ENCODE assay signal across 16 cellular contexts in genomic region chr11:16155448-16155847, GRCh38.
DNase-seq lines count a peak whose midpoint lies in the region; ATAC-seq, FAIRE-seq and TF ChIP-seq lines count a peak whose summit lies in the region.
"Had no signal": no experiment of that assay in that cellular context is flagged by ENCODE, and none has a peak within 500 bp of the region (broad histone marks: within the 10 kb centered on the region; RNA-seq: fewer than 3 reads in every experiment).

No MANE protein-coding gene starts in this region.

- no peak overlapping the region for H3K9ac ChIP-seq in SK-N-MC (ENCODE audit: insufficient read length)

- peak; percentile 55 to 76 (median 57) for ATAC-seq in pancreas

- no peaks in the 10 kb centered on the region for H3K27me3 ChIP-seq in pancreas

- H3K4me1 ChIP-seq in pancreas: peaks cover 22 to 44% (median 24%) of the 10 kb centered on the region in 3 donors

- intact Hi-C loops in pancreas (cut with DNase I): no loop called here

- 0 out of 2 replicates have a peak, but pooled peaks cover 4% of the 10 kb centered on the region for H3K36me3 ChIP-seq in SK-N-MC (ENCODE audit: insufficient read depth, low read length)
- no peaks in the 10 kb centered on the region for H3K36me3 ChIP-seq in pancreas

- DNase-seq in DMS53 (lab: John Stamatoyannopoulos, UW): peak; percentile 65
- no peak for DNase-seq in SK-N-MC (ENCODE audit: low read depth, low spot score)
- DNase-seq in kidney tubule cell (ENCODE audit: low spot score): peak; percentile 40
- no peak for DNase-seq in pancreas
- no peak for DNase-seq in NCI-H1436 (lab: John Stamatoyannopoulos, UW)
- DNase-seq in urothelium cell line (ENCODE audit: low spot score): no peak
- no peak for DNase-seq in NOMO-1 treated with DMSO at 0.1 percent for 48 hours (lab: John Stamatoyannopoulos, UW; ENCODE audit: unreplicated experiment)
- DNase-seq: AML-193, KBM-7, NCI-H1048, NCI-H1694, NCI-H345, NCI-H526 treated with DMSO at 0.1 percent for 48 hours, OCI-M1 had no signal

- peak overlapping the region; percentile 57; the same call in 1 of the 2 replicates for H3K27ac ChIP-seq in SK-N-MC
- peak overlapping the region in 3 of 4 donors; percentile 35 to 66 (median 45) for H3K27ac ChIP-seq in pancreas

- TF ChIP-seq CTCF in pancreas (IDR thresholded peaks at IDR 0.05): no peak

- H3K9me3 ChIP-seq in SK-N-MC (ENCODE audit: low read depth, low read length) (no peaks in the 10 kb centered on the region), pancreas (no peaks in the 10 kb centered on the region)

- FAIRE-seq in pancreas (lab: Jason Lieb, UNC) (no peak), urothelium cell line (lab: Jason Lieb, UNC) (no peak)
- FAIRE-seq: D721Med, H54 had no signal

- H3K4me3 ChIP-seq in SK-N-MC (no peak overlapping the region), pancreas (no peak overlapping the region)

Comparison
In these comparisons a context has a peak if more than half of its experiments do, and no peak if none do; other contexts are left out.
1. DNase-seq: peak in DMS53 (single experiment) and kidney tubule cell (single experiment); none in SK-N-MC (single experiment), pancreas (0 of 6), NCI-H1436 (single experiment), urothelium cell line (single experiment) and NOMO-1 treated with DMSO at 0.1 percent for 48 hours (single experiment).